ENCODE assay signal across 15 cellular contexts in genomic region chr19:49872245-49873148, GRCh38. TPM values are rescaled to one million over a fixed set of nuclear protein-coding genes. Genes with fewer than 3 reads are reported as not detected.
A peak's percentile ranks its signal among the peaks of the same experiment; 100 is the strongest.
DNase-seq lines count a peak whose midpoint lies in the region; ATAC-seq and TF ChIP-seq lines count a peak whose summit lies in the region.
"Had no signal": no experiment of that assay in that cellular context is flagged by ENCODE, and none has a peak within 500 bp of the region (broad histone marks: within the 10 kb centered on the region; RNA-seq: fewer than 3 reads in every experiment).

No MANE protein-coding gene starts in this region.

- H3K9me3 ChIP-seq in right cardiac atrium (ENCODE audit: control insufficient read depth, low read length) (no peaks in the 10 kb centered on the region), right atrium auricular region (no peaks in the 10 kb centered on the region)
- H3K9me3 ChIP-seq: uterus had no signal

- no peaks in the 10 kb centered on the region for H3K27me3 Mint-ChIP-seq in dendritic cell treated with granulocyte-macrophage colony-stimulating factor and Interleukin-4, amounts not matched to agents 40 ng/mL and 50 ng/mL, for 4 days
- H3K27me3 Mint-ChIP-seq in type B pancreatic cell = no peaks in the 10 kb centered on the region

- H3K4me3 Mint-ChIP-seq in dendritic cell treated with granulocyte-macrophage colony-stimulating factor and Interleukin-4, amounts not matched to agents 40 ng/mL and 50 ng/mL, for 4 days = peak overlapping the region; percentile 48
- H3K4me3 Mint-ChIP-seq in type B pancreatic cell = peak overlapping the region; percentile 76

- H3K27me3 ChIP-seq in right cardiac atrium (ENCODE audit: control insufficient read depth, insufficient read depth) = no peaks in the 10 kb centered on the region
- H3K27me3 ChIP-seq in right atrium auricular region = no peaks in the 10 kb centered on the region
- H3K27me3 ChIP-seq: uterus had no signal

- H3K4me1 ChIP-seq in right cardiac atrium (ENCODE audit: control insufficient read depth, insufficient read depth, low read length) (peaks cover 7% of the 10 kb centered on the region), right atrium auricular region (peaks cover 0 to 43% of the 10 kb centered on the region in 2 donors)

- H3K36me3 ChIP-seq in right atrium auricular region = peaks cover 8% of the 10 kb centered on the region
- H3K36me3 ChIP-seq: uterus had no signal

- H3K4me3 ChIP-seq in right cardiac atrium (ENCODE audit: low read length) (no peak overlapping the region), right atrium auricular region (no peak overlapping the region)
- H3K4me3 ChIP-seq: uterus had no signal

- TF ChIP-seq CTCF in right atrium auricular region (IDR thresholded peaks at IDR 0.05) (no peak), type B pancreatic cell (conservative IDR thresholded peaks at IDR 0.05) (no peak)

- intact Hi-C loops in right cardiac atrium (cut with DNase I) = no loop called here
- intact Hi-C loops in dendritic cell treated with granulocyte-macrophage colony-stimulating factor and Interleukin-4, amounts not matched to agents 40 ng/mL and 50 ng/mL, for 4 days (cut with micrococcal nuclease) = no loop called here

- peaks cover 4% of the 10 kb centered on the region for H3K36me3 Mint-ChIP-seq in dendritic cell treated with granulocyte-macrophage colony-stimulating factor and Interleukin-4, amounts not matched to agents 40 ng/mL and 50 ng/mL, for 4 days (ENCODE audit: low read depth)
- peaks cover 4% of the 10 kb centered on the region for H3K36me3 Mint-ChIP-seq in type B pancreatic cell

- DNase-seq in right cardiac atrium (peak in 2 of 3 donors; percentile 54 to 57), right atrium auricular region (ENCODE audit: low spot score) (no peak), type B pancreatic cell (ENCODE audit: extremely low spot score, unreplicated experiment) (no peak), SIG-M5 treated with dmso at 0.1 percent for 504 hours (lab: John Stamatoyannopoulos, UW; ENCODE audit: unreplicated experiment) (no peak)
- no peak for DNase-seq in activated CD4-positive, CD25-positive, alpha-beta regulatory T cell (lab: John Stamatoyannopoulos, UW)
- DNase-seq: activated CD8-positive, alpha-beta memory T cell treated with anti-CD3 and anti-CD28 coated beads, Interleukin-2, amount 50 U/mL, for 4 hours; DMS53; head of caudate nucleus; NCI-H2029; NCI-H69; stimulated activated CD4-positive, alpha-beta T cell treated with anti-CD3 and anti-CD28 coated beads, Interleukin-4, amount 100 ng/mL, for 4 hours; stimulated activated naive CD4-positive, alpha-beta T cell treated with Interleukin-2 at 50 U/mL for 16 hours; uterus had no signal

- no peak for ATAC-seq in right cardiac atrium
- ATAC-seq: Right ventricle myocardium inferior had no signal

- WGBS in right cardiac atrium = 83% methylated on average over 29 of the region's 29 CpGs

- H3K9me3 Mint-ChIP-seq in dendritic cell treated with granulocyte-macrophage colony-stimulating factor and Interleukin-4, amounts not matched to agents 40 ng/mL and 50 ng/mL, for 4 days = no peaks in the 10 kb centered on the region
- no peaks in the 10 kb centered on the region for H3K9me3 Mint-ChIP-seq in type B pancreatic cell

- peak overlapping the region; percentile 69 for H3K27ac Mint-ChIP-seq in dendritic cell treated with granulocyte-macrophage colony-stimulating factor and Interleukin-4, amounts not matched to agents 40 ng/mL and 50 ng/mL, for 4 days
- H3K27ac Mint-ChIP-seq in type B pancreatic cell = peak overlapping the region; percentile 50

- H3K27ac ChIP-seq in right cardiac atrium (ENCODE audit: low read length) (no peak overlapping the region), right atrium auricular region (no peak overlapping the region)
- H3K27ac ChIP-seq: uterus had no signal

- peaks cover 47% of the 10 kb centered on the region for H3K4me1 Mint-ChIP-seq in dendritic cell treated with granulocyte-macrophage colony-stimulating factor and Interleukin-4, amounts not matched to agents 40 ng/mL and 50 ng/mL, for 4 days (ENCODE audit: low read depth)
- H3K4me1 Mint-ChIP-seq in type B pancreatic cell (ENCODE audit: unreplicated experiment) = peaks cover 2% of the 10 kb centered on the region

RNA-seq across cellular contexts. Expression of gene AKT1S1, which starts 4.7 kb away (rescaled TPM):
- total RNA-seq in right cardiac atrium (10 to 100 TPM; 32.4 to 38.7 (median 36.4) TPM), right atrium auricular region (10 to 100 TPM; 20.6 to 25.8 TPM), type B pancreatic cell (ENCODE audit: low replicate concordance) (35.8 and 40.1 TPM in 2 replicates)
- 40.2 TPM for polyA plus RNA-seq in right cardiac atrium

RNA-seq across cellular contexts. Expression of gene TBC1D17, which starts 5.0 kb away (rescaled TPM):
- 10 to 100 TPM; 35.7 to 45.7 (median 42.1) TPM for total RNA-seq in right cardiac atrium
- 35.6 TPM for polyA plus RNA-seq in right cardiac atrium
- total RNA-seq in right atrium auricular region = 10 to 100 TPM; 20.4 to 27.5 TPM
- total RNA-seq in type B pancreatic cell (ENCODE audit: low replicate concordance) = 33.9 and 45.9 TPM in 2 replicates

RNA-seq across cellular contexts. Expression of gene PNKP, which starts 5.1 kb away (rescaled TPM):
- total RNA-seq in right cardiac atrium (100 to 1,000 TPM in 1 of 4 donors, 10 to 100 TPM in 3; 38.6 to 144 (median 42.9) TPM), right atrium auricular region (10 to 100 TPM; 29.2 to 32.5 TPM), type B pancreatic cell (ENCODE audit: low replicate concordance) (72.3 and 125 TPM in 2 replicates)
- 40.8 TPM for polyA plus RNA-seq in right cardiac atrium

RNA-seq across cellular contexts. Expression of gene PTOV1, which starts 21.5 kb away (rescaled TPM):
- total RNA-seq in right cardiac atrium (100 to 1,000 TPM; 127 to 146 (median 141) TPM), right atrium auricular region (10 to 100 TPM; 64.6 to 81.0 TPM), type B pancreatic cell (ENCODE audit: low replicate concordance) (248 and 388 TPM in 2 replicates)
- polyA plus RNA-seq in right cardiac atrium = 134 TPM

RNA-seq across cellular contexts. Expression of gene IL4I1, which starts 24.2 kb away (rescaled TPM):
- under 1 TPM in 3 of 4 donors, not detected in 1; 0.24 to 0.92 (median 0.60) TPM for total RNA-seq in right cardiac atrium
- polyA plus RNA-seq in right cardiac atrium = 0.29 TPM
- total RNA-seq in right atrium auricular region = under 1 TPM in 1 of 2 donors, not detected in 1; 0.43 TPM
- 0.58 and 0.74 TPM in 2 replicates for total RNA-seq in type B pancreatic cell (ENCODE audit: low replicate concordance)

Comparison
In these comparisons a context has a peak if more than half of its experiments do, and no peak if none do; other contexts are left out.
1. DNase-seq: peak in right cardiac atrium (2 of 3); none in right atrium auricular region (single experiment), type B pancreatic cell (single experiment), SIG-M5 treated with dmso at 0.1 percent for 504 hours (single experiment) and activated CD4-positive, CD25-positive, alpha-beta regulatory T cell (0 of 4).